Comparison of ENCODE assay signal across 8 cellular contexts in the genomic region with DNA sequence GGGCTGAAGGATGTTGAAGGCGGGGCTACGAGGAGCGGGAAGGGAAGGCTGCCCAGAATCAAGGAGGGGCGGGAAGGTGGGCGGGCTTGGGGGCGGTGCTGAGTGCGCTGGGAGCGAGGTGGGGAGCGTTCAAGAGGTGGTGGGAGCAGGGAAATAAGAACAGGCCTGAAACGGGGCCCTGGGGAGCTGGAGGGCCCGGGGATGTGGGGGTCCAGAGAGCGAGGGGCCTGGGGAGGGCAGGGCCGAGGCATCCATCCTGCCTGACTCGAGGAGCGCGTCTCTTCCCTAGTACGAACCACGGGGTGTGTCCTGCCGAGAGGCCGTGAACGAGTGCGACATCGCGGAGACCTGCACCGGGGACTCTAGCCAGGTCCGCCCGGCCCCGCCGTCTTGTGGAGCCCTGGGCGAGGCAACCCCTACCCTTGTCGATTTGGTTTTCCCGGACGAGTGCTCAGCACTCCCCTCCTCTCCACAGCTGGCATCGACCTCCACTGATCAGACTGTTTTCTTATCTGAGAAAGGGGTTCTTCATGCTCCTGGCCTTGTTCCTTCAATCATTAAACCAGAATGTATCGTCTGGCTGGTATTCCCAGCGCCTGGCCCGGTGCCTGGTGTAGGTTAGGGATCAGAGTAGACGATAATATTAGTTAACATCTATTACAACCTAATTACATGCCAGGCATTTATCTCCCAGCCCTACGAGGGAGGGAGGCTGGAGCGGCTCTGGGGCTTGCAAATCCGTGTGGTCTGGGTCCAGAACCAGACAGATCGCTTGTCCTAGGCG. TPM values are rescaled to one million over a fixed set of nuclear protein-coding genes. Genes with fewer than 3 reads are reported as not detected.
DNase-seq lines count a peak whose midpoint lies in the region; ATAC-seq and TF ChIP-seq lines count a peak whose summit lies in the region.

No MANE protein-coding gene starts in this region.

- TF ChIP-seq CTCF in WI38 (IDR thresholded peaks at IDR 0.05; ENCODE audit: low read depth, low read length) (no peak), prostate gland (IDR thresholded peaks at IDR 0.05) (no peak)

- TF ChIP-seq POLR2A in prostate gland (IDR thresholded peaks at IDR 0.05): no peak

- H3K27me3 ChIP-seq in prostate gland (replicated peaks; ENCODE audit: insufficient read depth): no peaks in the 10 kb centered on the region

- H3K4me1 ChIP-seq in prostate gland (replicated peaks): no peaks in the 10 kb centered on the region

- intact Hi-C loops in prostate gland (cut with DNase I) (loop anchor here (5.0 kb wide), 2 partner anchors 246 to 356 kb away; partner anchors contain the start of gene PLCD3), posterior vena cava (cut with DNase I) (loop anchor here (2.0 to 10.0 kb wide), 4 partner anchors 53 to 249 kb away; no protein-coding TSS in a partner anchor)

- no peaks in the 10 kb centered on the region for H3K36me3 ChIP-seq in prostate gland

- peak overlapping the region; percentile 68 for H3K4me3 ChIP-seq in WI38 (ENCODE audit: low read depth, low read length)
- peak overlapping the region; percentile 36 to 51 for H3K4me3 ChIP-seq in prostate gland

- no peaks in the 10 kb centered on the region for H3K9me3 ChIP-seq in prostate gland

- H3K27ac ChIP-seq in prostate gland: peak overlapping the region; percentile 61 to 77

- peak; percentile 98 for DNase-seq in germinal center (ENCODE audit: low spot score)
- no peak for DNase-seq in prostate gland (ENCODE audit: low spot score)
- DNase-seq in putamen (ENCODE audit: low spot score): no peak
- no peak for DNase-seq in posterior vena cava (ENCODE audit: low spot score)
- no peak for DNase-seq in stimulated activated CD4-positive, alpha-beta T cell treated with anti-CD3 and anti-CD28 coated beads, Interleukin-2, amount 100 ng/mL, for 48 hours

- 8% methylated on average over 42 of the region's 43 CpGs for WGBS in prostate gland

- ATAC-seq in GM18498 (IDR thresholded peaks at IDR 0.05; ENCODE audit: unreplicated experiment): peak; percentile 11
- peak; percentile 6 for ATAC-seq in HG02885 (IDR thresholded peaks at IDR 0.05; ENCODE audit: poor library complexity, unreplicated experiment)

RNA-seq across cellular contexts. Expression of gene ADAM11, which starts 17.2 kb away (rescaled TPM):
- total RNA-seq in prostate gland: 1 to 10 TPM in 1 of 2 donors, under 1 TPM in 1; 0.64 to 3.5 TPM
- under 1 TPM; 0.29 to 0.42 TPM for total RNA-seq in posterior vena cava

RNA-seq across cellular contexts. Expression of gene GJC1, which starts 54.1 kb away (rescaled TPM):
- total RNA-seq in prostate gland: 10 to 100 TPM in 1 of 2 donors, 1 to 10 TPM in 1; 5.3 to 18.3 TPM
- 10 to 100 TPM; 30.4 to 80.8 TPM for total RNA-seq in posterior vena cava
